Comparison of ENCODE assay signal across 22 cellular contexts in the genomic region with DNA sequence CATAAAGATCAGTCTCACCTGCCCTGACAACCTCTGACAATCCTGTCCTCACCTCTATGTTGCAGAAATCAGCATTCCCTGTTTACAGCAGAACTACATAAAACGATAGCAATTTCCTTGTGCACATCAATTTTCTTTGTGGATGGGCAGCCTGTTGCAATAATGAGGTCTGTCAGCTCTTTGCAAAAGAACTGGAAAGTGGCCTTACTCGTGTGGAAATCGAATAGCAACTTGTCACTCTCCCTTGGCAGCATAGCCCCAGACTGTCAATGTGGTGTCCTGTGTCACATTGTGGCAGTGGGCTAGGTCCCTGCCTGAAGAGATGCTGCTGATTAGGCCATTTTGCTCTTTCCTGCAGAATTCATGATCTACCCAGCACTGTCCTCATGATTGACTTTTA.
"Had no signal": no experiment of that assay in that cellular context is flagged by ENCODE, and none has a peak within 500 bp of the region (broad histone marks: within the 10 kb centered on the region; RNA-seq: fewer than 3 reads in every experiment).

No MANE protein-coding gene starts in this region.

- H3K36me3 Mint-ChIP-seq: memory B cell, naive B cell had no signal

- H3K79me2 ChIP-seq: hepatocyte had no signal

- H3K4me3 ChIP-seq: esophagus squamous epithelium, hepatocyte, left ventricle myocardium inferior, lower lobe of right lung, right atrium auricular region, sigmoid colon, skin epidermis had no signal

- H3K4me1 Mint-ChIP-seq: memory B cell, naive B cell had no signal

- H2AFZ ChIP-seq: hepatocyte had no signal

- DNase-seq: effector memory CD8-positive, alpha-beta T cell; esophagus squamous epithelium; foreskin fibroblast; head of caudate nucleus; kidney; left cardiac atrium; left ventricle myocardium inferior; lower lobe of right lung; naive B cell; sigmoid colon; stimulated activated CD4-positive, alpha-beta T cell treated with anti-CD3 and anti-CD28 coated beads, Interleukin-2, amount 100 ng/mL, for 24 hours; stimulated activated naive CD4-positive, alpha-beta T cell treated with Interleukin-2 at 50 U/mL for 16 hours; trophoblast cell had no signal

- ATAC-seq: effector memory CD8-positive, alpha-beta T cell; left cardiac atrium; lower lobe of right lung had no signal

- H3K27ac ChIP-seq: epithelial cell of prostate, esophagus squamous epithelium, hepatocyte, left ventricle myocardium inferior, lower lobe of right lung, neutrophil, right atrium auricular region, sigmoid colon, skin epidermis had no signal

- H3K27me3 Mint-ChIP-seq: dendritic cell treated with granulocyte-macrophage colony-stimulating factor and Interleukin-4, amounts not matched to agents 40 ng/mL and 50 ng/mL, for 4 days; effector memory CD8-positive, alpha-beta T cell; memory B cell; naive B cell had no signal

- FAIRE-seq: colon, kidney had no signal

- H3K4me2 ChIP-seq: hepatocyte had no signal

- H3K4me1 ChIP-seq: esophagus squamous epithelium, lower lobe of right lung, right atrium auricular region, sigmoid colon had no signal

- H3K36me3 ChIP-seq: esophagus squamous epithelium, left ventricle myocardium inferior, lower lobe of right lung, neutrophil, right atrium auricular region, sigmoid colon had no signal

- H3K27ac Mint-ChIP-seq: dendritic cell treated with granulocyte-macrophage colony-stimulating factor and Interleukin-4, amounts not matched to agents 40 ng/mL and 50 ng/mL, for 4 days; effector memory CD8-positive, alpha-beta T cell; memory B cell; naive B cell; nephron had no signal

- H3K4me3 Mint-ChIP-seq: dendritic cell treated with granulocyte-macrophage colony-stimulating factor and Interleukin-4, amounts not matched to agents 40 ng/mL and 50 ng/mL, for 4 days; effector memory CD8-positive, alpha-beta T cell; memory B cell; naive B cell; nephron had no signal

- H3K27me3 ChIP-seq: esophagus squamous epithelium, hepatocyte, neutrophil, right atrium auricular region, sigmoid colon had no signal

- H3K9me3 ChIP-seq: esophagus squamous epithelium, lower lobe of right lung, neutrophil, right atrium auricular region, sigmoid colon had no signal
